Comparison of ENCODE assay signal across 1 cellular context in genomic region chr20:47357296-47358051, GRCh38.
TF ChIP-seq lines count a peak whose summit lies in the region.

No MANE protein-coding gene starts in this region.

TF ChIP-seq in HepG2, 621 proteins besides CTCF, POLR2A, EP300 and RAD21 (continued from another document and continues in another):
- TF ChIP-seq BRF2 (CRISPR knock-in tag; IDR thresholded peaks at IDR 0.05): peak; percentile 98; the same call in 1 of the 2 replicates
- no peak for TF ChIP-seq RFX3 (CRISPR knock-in tag; IDR thresholded peaks at IDR 0.05)
- TF ChIP-seq PAWR (CRISPR knock-in tag; IDR thresholded peaks at IDR 0.05; ENCODE audit: borderline replicate concordance): peak; percentile 94; the same call in 1 of the 2 replicates
- TF ChIP-seq BCL6 (CRISPR knock-in tag; IDR thresholded peaks at IDR 0.05): peak; percentile 84
- peak; percentile 59; the same call in 1 of the 2 replicates for TF ChIP-seq HNF4G (IDR thresholded peaks at IDR 0.05; ENCODE audit: borderline replicate concordance, low read depth, low read length)
- peak; percentile 80; the same call in 1 of the 2 replicates for TF ChIP-seq HNF4G (CRISPR knock-in tag; IDR thresholded peaks at IDR 0.05; ENCODE audit: borderline replicate concordance, low read depth)
- peak; percentile 98 for TF ChIP-seq MED13 (CRISPR knock-in tag; IDR thresholded peaks at IDR 0.05)
- TF ChIP-seq GMEB1 (CRISPR knock-in tag; IDR thresholded peaks at IDR 0.05; ENCODE audit: borderline replicate concordance): peak; percentile 69; the same call in 1 of the 2 replicates
- TF ChIP-seq ATF1 (CRISPR knock-in tag; IDR thresholded peaks at IDR 0.05): no peak
- no peak; the same call in 1 of the 2 replicates for TF ChIP-seq CHCHD3 (CRISPR knock-in tag; IDR thresholded peaks at IDR 0.05)
- TF ChIP-seq MEIS2 (CRISPR knock-in tag; IDR thresholded peaks at IDR 0.05): peak; percentile 100
- TF ChIP-seq ZIK1 (CRISPR knock-in tag; IDR thresholded peaks at IDR 0.05; ENCODE audit: borderline replicate concordance, low read depth): peak; percentile 92
- no peak for TF ChIP-seq ZNF660 (CRISPR knock-in tag; IDR thresholded peaks at IDR 0.05; ENCODE audit: borderline replicate concordance, low read depth)
- TF ChIP-seq KDM6A (CRISPR knock-in tag; IDR thresholded peaks at IDR 0.05; ENCODE audit: low read depth): peak; percentile 85
- TF ChIP-seq YY1 (IDR thresholded peaks at IDR 0.05; ENCODE audit: insufficient read depth, insufficient replicate concordance, low read depth, low read length): peak; percentile 91
- TF ChIP-seq ZZZ3 (CRISPR knock-in tag; IDR thresholded peaks at IDR 0.05; ENCODE audit: borderline replicate concordance): peak; percentile 98
- peak; percentile 99 for TF ChIP-seq ZNF589 (CRISPR knock-in tag; conservative IDR thresholded peaks at IDR 0.05)
- peak; percentile 55; the same call in 1 of the 2 replicates for TF ChIP-seq ZNF446 (CRISPR knock-in tag; IDR thresholded peaks at IDR 0.05)
- peak; percentile 98 for TF ChIP-seq KAT7 (CRISPR knock-in tag; IDR thresholded peaks at IDR 0.05; ENCODE audit: borderline replicate concordance)
- TF ChIP-seq ZFP1 (CRISPR knock-in tag; IDR thresholded peaks at IDR 0.05): peak; percentile 98
- TF ChIP-seq ZNF784 (CRISPR knock-in tag; IDR thresholded peaks at IDR 0.05; ENCODE audit: borderline replicate concordance): peak; percentile 28; the same call in 1 of the 2 replicates
- peak; percentile 92 for TF ChIP-seq ZNF343 (CRISPR knock-in tag; IDR thresholded peaks at IDR 0.05)
- TF ChIP-seq ZNF580 (CRISPR knock-in tag; IDR thresholded peaks at IDR 0.05; ENCODE audit: borderline replicate concordance, low read depth): peak; percentile 99
- TF ChIP-seq SRY (CRISPR knock-in tag; IDR thresholded peaks at IDR 0.05): no peak
- peak; percentile 50; the same call in 1 of the 2 replicates for TF ChIP-seq DNMT3B (CRISPR knock-in tag; conservative IDR thresholded peaks at IDR 0.05)
- TF ChIP-seq ZNF572 (CRISPR knock-in tag; IDR thresholded peaks at IDR 0.05): peak; percentile 91; the same call in 1 of the 2 replicates
- TF ChIP-seq PLSCR1 (CRISPR knock-in tag; IDR thresholded peaks at IDR 0.05; ENCODE audit: borderline replicate concordance): 0 out of 2 replicates have a peak, but pooled peaks have one; percentile 34
- TF ChIP-seq SKI (IDR thresholded peaks at IDR 0.05; ENCODE audit: partially characterized antibody): peak; percentile 84
- no peak for TF ChIP-seq CENPT (CRISPR knock-in tag; IDR thresholded peaks at IDR 0.05; ENCODE audit: low read depth)
- peak; percentile 1; the same call in 1 of the 2 replicates for TF ChIP-seq SETDB1 (CRISPR knock-in tag; IDR thresholded peaks at IDR 0.05; ENCODE audit: borderline replicate concordance)
- TF ChIP-seq ZNF24 (IDR thresholded peaks at IDR 0.05): 0 out of 2 replicates have a peak, but pooled peaks have one; percentile 60
- TF ChIP-seq SMYD3 (CRISPR knock-in tag; IDR thresholded peaks at IDR 0.05): peak; percentile 98
- peak; percentile 56; the same call in 1 of the 2 replicates for TF ChIP-seq ZKSCAN5 (CRISPR knock-in tag; IDR thresholded peaks at IDR 0.05)
- peak; percentile 83 for TF ChIP-seq ZSCAN21 (CRISPR knock-in tag; IDR thresholded peaks at IDR 0.05; ENCODE audit: borderline replicate concordance)
- peak; percentile 93 for TF ChIP-seq ZNF263 (CRISPR knock-in tag; IDR thresholded peaks at IDR 0.05)
- TF ChIP-seq MAX (IDR thresholded peaks at IDR 0.05): no peak
- no peak; the same call in 1 of the 2 replicates for TF ChIP-seq AHDC1 (CRISPR knock-in tag; IDR thresholded peaks at IDR 0.05; ENCODE audit: borderline replicate concordance)
- TF ChIP-seq ZNF552 (CRISPR knock-in tag; IDR thresholded peaks at IDR 0.05; ENCODE audit: borderline replicate concordance): no peak; the same call in 1 of the 2 replicates
- no peak; the same call in 1 of the 2 replicates for TF ChIP-seq ZNF703 (CRISPR knock-in tag; IDR thresholded peaks at IDR 0.05; ENCODE audit: borderline replicate concordance)
- TF ChIP-seq HOMEZ (CRISPR knock-in tag; IDR thresholded peaks at IDR 0.05; ENCODE audit: low read depth): peak; percentile 77
- 0 out of 2 replicates have a peak, but pooled peaks have one; percentile 39 for TF ChIP-seq ATF7-NPFF (CRISPR knock-in tag; IDR thresholded peaks at IDR 0.05; ENCODE audit: low read depth)
- no peak for TF ChIP-seq FLYWCH1 (CRISPR knock-in tag; IDR thresholded peaks at IDR 0.05)
- TF ChIP-seq ZNF616 (CRISPR knock-in tag; IDR thresholded peaks at IDR 0.05; ENCODE audit: low read depth): peak; percentile 92
- TF ChIP-seq CREM (IDR thresholded peaks at IDR 0.05): peak; percentile 77
- TF ChIP-seq CREM (CRISPR knock-in tag; IDR thresholded peaks at IDR 0.05): no peak
- peak; percentile 82 for TF ChIP-seq ZNF777 (CRISPR knock-in tag; IDR thresholded peaks at IDR 0.05)
- peak; percentile 95 for TF ChIP-seq ZBTB38 (CRISPR knock-in tag; IDR thresholded peaks at IDR 0.05)
- peak; percentile 79 for TF ChIP-seq ZNF143 (CRISPR knock-in tag; IDR thresholded peaks at IDR 0.05)
- peak; percentile 91 for TF ChIP-seq KLF15 (CRISPR knock-in tag; IDR thresholded peaks at IDR 0.05; ENCODE audit: borderline replicate concordance)
- peak; percentile 84 for TF ChIP-seq ZNF879 (CRISPR knock-in tag; IDR thresholded peaks at IDR 0.05)
- peak; percentile 64 for TF ChIP-seq ONECUT2 (CRISPR knock-in tag; IDR thresholded peaks at IDR 0.05)
- peak; percentile 82 for TF ChIP-seq ZNF121 (CRISPR knock-in tag; IDR thresholded peaks at IDR 0.05)
- TF ChIP-seq ZFAT (CRISPR knock-in tag; conservative IDR thresholded peaks at IDR 0.05): peak; percentile 92
- peak; percentile 89 for TF ChIP-seq ZNF441 (CRISPR knock-in tag; IDR thresholded peaks at IDR 0.05; ENCODE audit: borderline replicate concordance)
- TF ChIP-seq ZNF678 (CRISPR knock-in tag; IDR thresholded peaks at IDR 0.05): peak; percentile 83; the same call in 1 of the 2 replicates
- peak; percentile 59; the same call in 1 of the 2 replicates for TF ChIP-seq NCOR1 (IDR thresholded peaks at IDR 0.05; ENCODE audit: borderline replicate concordance, low read length)
- no peak for TF ChIP-seq TCF7L2 (IDR thresholded peaks at IDR 0.05; ENCODE audit: low read depth, low read length)
- 0 out of 2 replicates have a peak, but pooled peaks have one; percentile 15 for TF ChIP-seq GTF2F1 (IDR thresholded peaks at IDR 0.05; ENCODE audit: low read length)
